22 cellular contexts compared by ENCODE assay signal in the genomic region with DNA sequence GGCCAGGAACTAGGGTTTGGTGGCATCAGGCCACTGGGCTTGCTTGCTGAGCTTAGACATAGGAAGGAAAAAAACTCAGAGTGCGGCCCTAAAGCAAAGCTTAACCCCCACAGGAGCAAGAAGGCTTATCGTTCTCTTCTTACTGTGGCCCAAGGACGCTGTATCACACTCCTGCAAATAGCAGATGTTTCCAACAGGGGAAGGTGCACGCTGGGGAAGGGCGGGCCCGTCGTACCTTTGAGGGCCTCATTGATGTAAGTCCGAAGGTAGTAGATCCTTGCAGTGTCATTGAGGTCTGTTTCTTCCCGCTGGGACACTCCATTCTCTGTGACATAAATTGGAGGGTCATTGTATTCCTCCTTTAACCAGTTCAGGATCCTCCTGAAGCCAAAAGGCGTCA. TPM values are rescaled to one million over a fixed set of nuclear protein-coding genes. Genes with fewer than 3 reads are reported as not detected.
DNase-seq lines count a peak whose midpoint lies in the region; ATAC-seq, FAIRE-seq and TF ChIP-seq lines count a peak whose summit lies in the region.
"Had no signal": no experiment of that assay in that cellular context is flagged by ENCODE, and none has a peak within 500 bp of the region (broad histone marks: within the 10 kb centered on the region; RNA-seq: fewer than 3 reads in every experiment).

No MANE protein-coding gene starts in this region.

- H2BK12ac ChIP-seq in neuronal stem cell (ENCODE audit: low read length), result no peak overlapping the region

- H3K9me3 ChIP-seq in K562 (replicated peaks; ENCODE audit: control insufficient read depth, insufficient read depth, low read depth, low read length) (no peaks in the 10 kb centered on the region), esophagus muscularis mucosa (no peaks in the 10 kb centered on the region), neuronal stem cell (replicated peaks in 1 of 2; ENCODE audit: control insufficient read depth in 2 of 2, insufficient read depth in 1 of 2, low read depth in 1 of 2, low read length in 2 of 2) (peaks cover under 1 to 3% of the 10 kb centered on the region in 2 donors)

- H3K23ac ChIP-seq in neuronal stem cell (ENCODE audit: low read depth, low read length, poor library complexity), result no peak overlapping the region

- POLR2A ChIA-PET in K562 (lab: Yijun Ruan, JAX), result interaction anchor here (0.8 kb wide), 1 partner anchor 9 kb away, joined by 4 read pairs; no protein-coding TSS in a partner anchor

- H3K4me2 ChIP-seq in K562 (ENCODE audit: insufficient read depth, low read length) (peak overlapping the region; percentile 21; the same call in 1 of the 2 replicates), neuronal stem cell (ENCODE audit: insufficient read depth, low read length, poor library complexity, severe bottlenecking) (no peak overlapping the region)
- H3K4me2 ChIP-seq: A549 had no signal

- no peak overlapping the region for H2AK5ac ChIP-seq in neuronal stem cell (ENCODE audit: low read depth, low read length)

- H3K79me2 ChIP-seq in K562 (ENCODE audit: control insufficient read depth, insufficient read depth, low read length), result no peaks in the 10 kb centered on the region

- H3K18ac ChIP-seq in neuronal stem cell (ENCODE audit: low read length), result no peak overlapping the region

- TF ChIP-seq POLR2A in K562 (conservative IDR thresholded peaks at IDR 0.05) (no peak), esophagus muscularis mucosa (IDR thresholded peaks at IDR 0.05; ENCODE audit: low read depth) (no peak)

- peak overlapping the region; percentile 86 for H3K14ac ChIP-seq in neuronal stem cell (ENCODE audit: low read length)

- no peak overlapping the region for H4K8ac ChIP-seq in neuronal stem cell (ENCODE audit: low read depth, low read length)

- TF ChIP-seq EP300 in K562 (IDR thresholded peaks at IDR 0.05; ENCODE audit: low read length) (no peak), esophagus muscularis mucosa (IDR thresholded peaks at IDR 0.05) (no peak)

- FAIRE-seq in K562 (lab: Jason Lieb, UNC), result peak; percentile 65
- FAIRE-seq: A549, D721Med, G401.6, GM12891 had no signal

- intact Hi-C loops in K562 (cut with micrococcal nuclease), result no loop called here
- intact Hi-C loops in esophagus muscularis mucosa (cut with DNase I), result no loop called here

- no peak overlapping the region for H2BK15ac ChIP-seq in neuronal stem cell (ENCODE audit: low read length)

- no peaks in the 10 kb centered on the region for H3K79me1 ChIP-seq in neuronal stem cell (ENCODE audit: low read depth, low read length)

- CTCF ChIA-PET in K562 (lab: Yijun Ruan, JAX; ENCODE audit: low intra/inter-chr PET ratio), result no interaction called here

- no peak overlapping the region for H3K27ac ChIP-seq in K562 (ENCODE audit: extremely low read depth, low read depth, low read length)
- H3K27ac ChIP-seq in esophagus muscularis mucosa (replicated peaks in 1 of 4), result no peak overlapping the region
- H3K27ac ChIP-seq in neuronal stem cell (replicated peaks; ENCODE audit: low read length), result no peak overlapping the region
- H3K27ac ChIP-seq: 22Rv1; A549; BLaER1 treated with 17β-estradiol and CSF1 and Interleukin-3, amounts not matched to agents 10 nM and 100 nM; C4-2B had no signal

- H3K9ac ChIP-seq in K562 (ENCODE audit: insufficient read depth in 1 of 2, low read depth in 2 of 2, low read length in 2 of 2) (no peak overlapping the region), neuronal stem cell (ENCODE audit: low read depth, low read length, poor library complexity) (no peak overlapping the region)
- H3K9ac ChIP-seq: BLaER1 treated with 17β-estradiol and CSF1 and Interleukin-3, amounts not matched to agents 10 nM and 100 nM had no signal

- peak; percentile 52 to 75 (median 68) for DNase-seq in K562 (ENCODE audit: extremely low read depth in 1 of 4, low spot score in 3 of 4)
- peak; percentile 60 for DNase-seq in esophagus muscularis mucosa (ENCODE audit: extremely low spot score)
- no peak for DNase-seq in neuronal stem cell (ENCODE audit: low spot score)
- DNase-seq in HCEC 1CT, result no peak
- DNase-seq: AML-193; Caco-2; Calu3; CD4-positive, alpha-beta T cell; CD8-positive, alpha-beta T cell; DMS79 treated with DMSO at 0.1 percent for 48 hours; GF-D8 had no signal

- H3K27me3 ChIP-seq in K562 (ENCODE audit: control insufficient read depth in 2 of 2, insufficient read depth in 2 of 2, low read length in 2 of 2) (no peaks in the 10 kb centered on the region), esophagus muscularis mucosa (no peaks in the 10 kb centered on the region), neuronal stem cell (ENCODE audit: control insufficient read depth in 3 of 3, insufficient read depth in 3 of 3, low read depth in 1 of 3, low read length in 3 of 3) (no peaks in the 10 kb centered on the region)
- H3K27me3 ChIP-seq: BLaER1 treated with 17β-estradiol and CSF1 and Interleukin-3, amounts not matched to agents 10 nM and 100 nM had no signal

- H3K4me3 ChIP-seq in K562 (no peak overlapping the region), esophagus muscularis mucosa (no peak overlapping the region), neuronal stem cell (ENCODE audit: low read length in 2 of 2) (no peak overlapping the region)
- H3K4me3 ChIP-seq: A549; BLaER1 treated with 17β-estradiol and CSF1 and Interleukin-3, amounts not matched to agents 10 nM and 100 nM had no signal

- peaks cover 3% of the 10 kb centered on the region for H3K9me1 ChIP-seq in K562 (ENCODE audit: control insufficient read depth, insufficient read depth, low read length)

- WGBS in K562 (ENCODE audit: insufficient coverage, low coverage, missing lambda C conversion rate), result 11% methylated on average over 10 of the region's 10 CpGs
- WGBS in esophagus muscularis mucosa, result 95% methylated on average over 10 of the region's 10 CpGs
- no CpG with 5 or more reads among the region's 10 CpGs for WGBS in neuronal stem cell (ENCODE audit: extremely low coverage in 2 of 2, insufficient read length in 2 of 2, insufficient replicate concordance in 1 of 2), 2 donors

- H3K4me1 ChIP-seq in K562 (replicated peaks in 1 of 2; ENCODE audit: control insufficient read depth in 2 of 2, insufficient read depth in 2 of 2, low read length in 2 of 2), result peaks cover 15 to 20% of the 10 kb centered on the region in 2 experiments; a peak in 3 of 5 replicates
- no peaks in the 10 kb centered on the region for H3K4me1 ChIP-seq in esophagus muscularis mucosa
- H3K4me1 ChIP-seq in neuronal stem cell (ENCODE audit: control insufficient read depth in 2 of 2, insufficient read depth in 1 of 2, low read depth in 1 of 2, low read length in 2 of 2), result no peaks in the 10 kb centered on the region
- H3K4me1 ChIP-seq: A549, Caco-2 had no signal

- no peak for TF ChIP-seq RAD21 in K562 (CRISPR knock-in tag; conservative IDR thresholded peaks at IDR 0.05 in 1 of 2, IDR thresholded peaks at IDR 0.05 in 1 of 2)

- no peak overlapping the region for H2BK5ac ChIP-seq in neuronal stem cell (ENCODE audit: low read length)

- peaks cover under 1% of the 10 kb centered on the region; the same call in 2 of the 3 replicates for H3K36me3 ChIP-seq in K562 (ENCODE audit: control insufficient read depth, insufficient read depth, low read length)
- H3K36me3 ChIP-seq in esophagus muscularis mucosa, result peaks cover 7 to 29% (median 13%) of the 10 kb centered on the region in 4 donors
- peaks cover 2 to 19% of the 10 kb centered on the region in 2 donors for H3K36me3 ChIP-seq in neuronal stem cell (replicated peaks in 1 of 2; ENCODE audit: control insufficient read depth in 2 of 2, insufficient read depth in 2 of 2, low read length in 2 of 2)

- no peak overlapping the region for H3K4ac ChIP-seq in neuronal stem cell (ENCODE audit: low read length)

- in situ Hi-C loops in K562 (cut with MboI), result loop anchor here (10.0 kb wide), 1 partner anchor 796 kb away; no protein-coding TSS in a partner anchor

- no peak overlapping the region for H2BK120ac ChIP-seq in neuronal stem cell (ENCODE audit: low read depth, low read length)

- no peak overlapping the region for H4K91ac ChIP-seq in neuronal stem cell (ENCODE audit: low read depth, low read length, poor library complexity)

- H4K20me1 ChIP-seq in K562 (replicated peaks; ENCODE audit: control insufficient read depth, insufficient read depth, low read length), result no peaks in the 10 kb centered on the region
- H4K20me1 ChIP-seq: BLaER1 treated with 17β-estradiol and CSF1 and Interleukin-3, amounts not matched to agents 10 nM and 100 nM had no signal

- TF ChIP-seq CTCF in K562 (IDR thresholded peaks at IDR 0.05 in 2 of 3, conservative IDR thresholded peaks at IDR 0.05 in 1 of 3; ENCODE audit: insufficient read depth in 2 of 3, low read depth in 1 of 3, low read length in 3 of 3) (no peak), esophagus muscularis mucosa (IDR thresholded peaks at IDR 0.05) (no peak)

- H2AFZ ChIP-seq in K562 (ENCODE audit: low read depth, low read length) (no peak overlapping the region), neuronal stem cell (ENCODE audit: low read length) (no peak overlapping the region)

- BruUV-seq in K562 (replicated peaks; lab: Mats Ljungman, UMichigan), result no TSS peak

- ATAC-seq in K562 (peak; percentile 75), HG02981 (IDR thresholded peaks at IDR 0.05; ENCODE audit: unreplicated experiment) (no peak), GM21737 (IDR thresholded peaks at IDR 0.05; ENCODE audit: unreplicated experiment) (no peak)
- ATAC-seq: A549; CD8-positive, alpha-beta T cell had no signal

RNA-seq across cellular contexts. Expression of a gene that starts 46.6 kb away (rescaled TPM):
- 0.05 and 0.18 TPM in 2 replicates for total RNA-seq in K562 (2011; cell fraction: chromatin; rRNA removed; ENCODE audit: low replicate concordance)
- 0.13 and 0.17 TPM in 2 replicates for total RNA-seq in K562 (2011; cell fraction: nucleolus; rRNA removed)
- 0.07 TPM in 1 of 2 replicates, not detected in the other for total RNA-seq in K562 (2011; cell fraction: nucleoplasm; rRNA removed)
- total RNA-seq in K562 (2014; rRNA removed), result not detected in 2 replicates
- total RNA-seq in K562 (2014; rRNA removed; fragmentation: Illumina TruSeq; extraction: Trizol), result 0.03 and 0.04 TPM in 2 replicates
- total RNA-seq in K562 (2015; rRNA removed; fragmentation: Illumina TruSeq; extraction: Trizol), result 0.04 TPM in 1 of 2 replicates, not detected in the other
- total RNA-seq in K562 (2021), result 0.04 TPM in 1 of 2 replicates, not detected in the other
- 0.01 and 0.03 TPM in 2 replicates for polyA plus RNA-seq in K562 (2011; rRNA removed)
- 0.01 TPM in 1 of 2 replicates, not detected in the other for polyA plus RNA-seq in K562 (2011; cell fraction: cytosol; rRNA removed)
- 0.04 and 0.06 TPM in 2 replicates for polyA plus RNA-seq in K562 (2011; cell fraction: nucleus; rRNA removed)
- 0.01 and 0.03 TPM in 2 replicates for polyA plus RNA-seq in K562 (2012)
- polyA plus RNA-seq in K562 (2014; fragmentation: Illumina TruSeq; extraction: Trizol), result not detected in 2 replicates
- polyA plus RNA-seq in K562 (2014; fragmentation: Nextera tagmentation; extraction: Ambion mirVana), result under 1 TPM in 1 of 2 experiments, not detected in 1; 0.01 TPM
- 0.03 TPM in 1 of 2 replicates, not detected in the other for polyA plus RNA-seq in K562 (2014; rRNA removed)
- 0.06 and 0.07 TPM in 2 replicates for polyA minus RNA-seq in K562 (2011; rRNA and poly(A)+ RNA removed)
- polyA minus RNA-seq in K562 (2011; cell fraction: cytosol; rRNA and poly(A)+ RNA removed), result not detected in 2 replicates
- 0.11 and 0.13 TPM in 2 replicates for polyA minus RNA-seq in K562 (2011; cell fraction: nucleus; rRNA and poly(A)+ RNA removed)
- total RNA-seq in esophagus muscularis mucosa, result not detected
- polyA plus RNA-seq in neuronal stem cell (2013, experiment 1 of 2), result not detected
- not detected for polyA plus RNA-seq in neuronal stem cell (2013, experiment 2 of 2)
- total RNA-seq: A172 had no signal
- polyA plus RNA-seq: BJ had no signal

RNA-seq across cellular contexts. Expression of a gene that starts 48.8 kb away (rescaled TPM):
- 61.1 and 177 TPM in 2 replicates for total RNA-seq in K562 (2011; cell fraction: chromatin; rRNA removed; ENCODE audit: low replicate concordance)
- total RNA-seq in K562 (2011; cell fraction: nucleolus; rRNA removed), result 35.9 and 45.9 TPM in 2 replicates
- 96.0 and 123 TPM in 2 replicates for total RNA-seq in K562 (2011; cell fraction: nucleoplasm; rRNA removed)
- total RNA-seq in K562 (2014; rRNA removed), result 36.2 and 39.2 TPM in 2 replicates
- total RNA-seq in K562 (2014; rRNA removed; fragmentation: Illumina TruSeq; extraction: Trizol), result 55.3 and 61.6 TPM in 2 replicates
- 49.5 and 55.1 TPM in 2 replicates for total RNA-seq in K562 (2015; rRNA removed; fragmentation: Illumina TruSeq; extraction: Trizol)
- 54.6 and 58.6 TPM in 2 replicates for total RNA-seq in K562 (2021)
- polyA plus RNA-seq in K562 (2011; rRNA removed), result 102 and 127 TPM in 2 replicates
- 17.1 and 32.1 TPM in 2 replicates for polyA plus RNA-seq in K562 (2011; cell fraction: cytosol; rRNA removed)
- 68.4 and 103 TPM in 2 replicates for polyA plus RNA-seq in K562 (2011; cell fraction: nucleus; rRNA removed)
- polyA plus RNA-seq in K562 (2012), result 42.2 and 77.4 TPM in 2 replicates
- polyA plus RNA-seq in K562 (2014; fragmentation: Illumina TruSeq; extraction: Trizol), result 55.7 and 65.0 TPM in 2 replicates
- 10 to 100 TPM; 30.4 to 48.1 TPM for polyA plus RNA-seq in K562 (2014; fragmentation: Nextera tagmentation; extraction: Ambion mirVana)
- 57.3 and 62.5 TPM in 2 replicates for polyA plus RNA-seq in K562 (2014; rRNA removed)
- polyA minus RNA-seq in K562 (2011; rRNA and poly(A)+ RNA removed), result 70.2 and 76.9 TPM in 2 replicates
- 23.2 and 39.4 TPM in 2 replicates for polyA minus RNA-seq in K562 (2011; cell fraction: cytosol; rRNA and poly(A)+ RNA removed)
- polyA minus RNA-seq in K562 (2011; cell fraction: nucleus; rRNA and poly(A)+ RNA removed), result 42.1 and 99.7 TPM in 2 replicates
- total RNA-seq in esophagus muscularis mucosa, result 10 to 100 TPM; 45.5 to 54.4 (median 51.1) TPM
- polyA plus RNA-seq in neuronal stem cell (2013, experiment 1 of 2), result 60.4 TPM
- polyA plus RNA-seq in neuronal stem cell (2013, experiment 2 of 2), result 61.9 TPM

Comparison
In these comparisons a context has a peak if more than half of its experiments do, and no peak if none do; other contexts are left out.
1. DNase-seq: peak in K562 (4 of 4) and esophagus muscularis mucosa (single experiment); none in neuronal stem cell (single experiment) and HCEC 1CT (single experiment).